8 cellular contexts compared by ENCODE assay signal in the genomic region with DNA sequence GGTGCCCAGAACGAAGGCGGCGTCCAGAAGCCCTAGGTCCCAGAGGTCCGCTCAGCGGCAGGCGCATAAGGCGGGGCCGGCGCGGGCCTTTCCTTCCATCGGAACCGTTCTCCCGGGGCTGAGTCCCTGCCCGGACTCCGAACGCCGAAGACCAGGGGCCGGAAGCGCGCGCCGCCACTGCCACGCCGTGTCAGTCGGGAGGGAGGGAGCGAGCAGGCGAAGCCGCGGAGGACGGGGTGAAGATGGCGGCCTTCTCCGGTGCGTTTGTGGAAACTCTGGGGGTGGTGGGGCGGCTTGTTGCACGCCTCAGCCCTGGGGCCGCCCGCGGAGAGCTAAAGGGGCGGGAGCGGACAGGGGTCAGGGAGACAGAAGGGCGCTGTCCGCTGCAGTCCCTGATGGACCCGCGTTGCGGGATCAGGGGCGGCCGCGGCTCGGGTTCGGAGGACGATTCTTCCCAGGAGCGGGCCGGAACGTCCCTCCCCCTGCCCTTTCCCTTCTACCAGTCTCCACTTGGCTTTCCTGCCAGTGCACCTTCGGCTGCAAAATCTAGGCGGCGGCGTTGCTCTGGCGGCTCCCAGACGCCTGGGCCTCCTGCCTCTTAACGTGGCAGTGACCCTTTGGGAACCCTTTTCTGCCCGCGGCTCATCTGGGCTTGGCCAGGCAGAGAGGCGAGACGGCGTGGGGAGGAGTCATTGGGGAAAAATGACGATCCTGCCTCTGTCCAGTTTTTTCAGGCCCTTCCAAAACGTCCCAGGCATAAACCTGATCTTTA. TPM values are rescaled to one million over a fixed set of nuclear protein-coding genes. Genes with fewer than 3 reads are reported as not detected.
DNase-seq lines count a peak whose midpoint lies in the region; ATAC-seq and TF ChIP-seq lines count a peak whose summit lies in the region.

A gene (plus strand): TSS at position 177 of the 772 bp plus-strand sequence. CDS start 66 bp downstream, at position 243.

- peak within 1 kb of the TSS; percentile 98 to 100 for H4K8ac ChIP-seq in IMR-90 (ENCODE audit: low read depth in 2 of 2, low read length in 2 of 2)

- WGBS in IMR-90 (ENCODE audit: extremely low coverage in 2 of 2, insufficient read length in 1 of 2), 2 experiments, result 0% methylated on average over 14 of the region's 68 CpGs; no CpG with 5 or more reads in 1 of the 2 experiments

- H2BK20ac ChIP-seq in IMR-90 (ENCODE audit: low read depth, low read length), result peak within 1 kb of the TSS; percentile 30; the same call in 1 of the 2 replicates

- TF ChIP-seq CTCF in IMR-90 (conservative IDR thresholded peaks at IDR 0.05; ENCODE audit: low read depth, low read length) (no peak), PC-9 (conservative IDR thresholded peaks at IDR 0.05) (no peak)

- H3K79me1 ChIP-seq in IMR-90 (ENCODE audit: low read depth in 1 of 2, low read length in 2 of 2), result peaks cover 14 to 28% of the 10 kb centered on the region in 2 experiments

- H4K91ac ChIP-seq in IMR-90 (ENCODE audit: insufficient read depth, low read depth, low read length), result peak within 1 kb of the TSS; percentile 89

- H3K23ac ChIP-seq in IMR-90 (ENCODE audit: low read depth, low read length), result peak within 1 kb of the TSS; percentile 97; the same call in 1 of the 2 replicates

- H3K79me2 ChIP-seq in PC-9 (ENCODE audit: low read depth), result peaks cover 33% of the 10 kb centered on the region

- in situ Hi-C loops in IMR-90 (cut with MboI; ENCODE audit: low sequenced_read_pairs), result loop anchor here (25.0 kb wide), 2 partner anchors 555 to 1080 kb away; no protein-coding TSS in a partner anchor

- DNase-seq in DMS153 treated with DMSO at 0.1 percent for 48 hours (lab: John Stamatoyannopoulos, UW; ENCODE audit: unreplicated experiment), result peak; percentile 38
- DNase-seq in IMR-90, result peak; percentile 79
- peak; percentile 75 to 79 for DNase-seq in PC-9
- peak; percentile 91 to 93 for DNase-seq in activated T-cell treated with anti-CD3 and anti-CD28 coated beads, Interleukin-2, amount 50 U/mL, for 48 hours
- DNase-seq in myocyte (ENCODE audit: low read depth), result peak; percentile 88
- DNase-seq in stimulated activated CD8-positive, alpha-beta memory T cell treated with anti-CD3 and anti-CD28 coated beads, Interleukin-7, amount 100 ng/mL, for 4 hours (ENCODE audit: low read depth in 2 of 2), result peak; percentile 73 to 78

- H3K27me3 ChIP-seq in IMR-90 (ENCODE audit: control insufficient read depth, insufficient read depth, low read length) (no peaks in the 10 kb centered on the region), PC-9 (ENCODE audit: insufficient read depth, low read depth) (no peaks in the 10 kb centered on the region)

- H2BK15ac ChIP-seq in IMR-90 (ENCODE audit: low read depth, low read length), result peak within 1 kb of the TSS; percentile 69; the same call in 1 of the 3 replicates

- BruUV-seq in IMR-90 (replicated peaks; lab: Mats Ljungman, UMichigan) (no TSS peak), PC-9 (replicated peaks; lab: Mats Ljungman, UMichigan) (TSS peak; percentile 50)

- dilution Hi-C loops in IMR-90 (cut with HindIII; ENCODE audit: low sequenced_read_pairs, unreplicated experiment), result no loop called here

- POLR2A ChIA-PET in IMR-90 (lab: Charles Lee; ENCODE audit: unreplicated experiment), result no interaction called here
- POLR2A ChIA-PET in PC-9 (lab: Charles Lee; ENCODE audit: unreplicated experiment), result no interaction called here

- H4K5ac ChIP-seq in IMR-90 (ENCODE audit: low read depth, low read length), result peak within 1 kb of the TSS; percentile 98

- H3K4me2 ChIP-seq in IMR-90 (ENCODE audit: low read depth, low read length), result peak within 1 kb of the TSS; percentile 99
- peak within 1 kb of the TSS; percentile 95 for H3K4me2 ChIP-seq in PC-9

- H2BK120ac ChIP-seq in IMR-90 (ENCODE audit: low read depth, low read length), result peak within 1 kb of the TSS; percentile 75

- peaks cover 7% of the 10 kb centered on the region; the same call in 1 of the 2 replicates for H3F3A ChIP-seq in PC-9 (ENCODE audit: insufficient read depth, low read depth)

- peak within 1 kb of the TSS; percentile 74 for H2BK5ac ChIP-seq in IMR-90 (ENCODE audit: low read depth, low read length, poor library complexity, severe bottlenecking)

- H3K4me1 ChIP-seq in IMR-90 (ENCODE audit: control insufficient read depth, insufficient read depth, low read length) (no peaks in the 10 kb centered on the region), PC-9 (replicated peaks; ENCODE audit: insufficient read depth) (peaks cover 16% of the 10 kb centered on the region)

- peak within 1 kb of the TSS; percentile 98 for H3K14ac ChIP-seq in IMR-90 (replicated peaks; ENCODE audit: low read depth, low read length)

- TF ChIP-seq POLR2A in IMR-90 (IDR thresholded peaks at IDR 0.05; ENCODE audit: low read depth, low read length), result peak; percentile 86

- peaks cover 15% of the 10 kb centered on the region; the same call in 1 of the 2 replicates for H4K20me1 ChIP-seq in IMR-90 (ENCODE audit: insufficient read depth, low read length)
- H4K20me1 ChIP-seq in PC-9 (ENCODE audit: insufficient read depth), result peaks cover 19% of the 10 kb centered on the region

- peak within 1 kb of the TSS; percentile 90 for H3K4ac ChIP-seq in IMR-90 (ENCODE audit: low read depth, low read length)

- H3K27ac ChIP-seq in IMR-90 (ENCODE audit: insufficient read depth, low read length) (peak within 1 kb of the TSS; percentile 93), PC-9 (peak within 1 kb of the TSS; percentile 74)

- TF ChIP-seq RAD21 in IMR-90 (IDR thresholded peaks at IDR 0.05; ENCODE audit: low read length), result no peak

- H2AK5ac ChIP-seq in IMR-90 (ENCODE audit: low read depth, low read length), result peak within 1 kb of the TSS; percentile 77

- H2AFZ ChIP-seq in IMR-90 (replicated peaks; ENCODE audit: low read length, poor library complexity), result peak within 1 kb of the TSS; percentile 100
- peak within 1 kb of the TSS; percentile 94 for H2AFZ ChIP-seq in PC-9

- peak; percentile 91 for ATAC-seq in GM21529 (IDR thresholded peaks at IDR 0.05; ENCODE audit: unreplicated experiment)
- ATAC-seq in IMR-90 (ENCODE audit: low read depth), result peak; percentile 97
- peak; percentile 98 for ATAC-seq in esophagus mucosa

- CTCF ChIA-PET in IMR-90 (lab: Yijun Ruan, JAX), result no interaction called here
- CTCF ChIA-PET in PC-9 (lab: Charles Lee), result interaction anchor here (0.6 kb wide), 1 partner anchor 559 kb away, joined by 7 read pairs; no protein-coding TSS in a partner anchor

- no peaks in the 10 kb centered on the region for H3K9me2 ChIP-seq in PC-9 (ENCODE audit: insufficient read depth)

- H3K56ac ChIP-seq in IMR-90 (ENCODE audit: extremely low read depth, insufficient read depth, low read length), result peak within 1 kb of the TSS; percentile 85

- H3K9ac ChIP-seq in IMR-90 (ENCODE audit: low read depth, low read length), result peak within 1 kb of the TSS; percentile 98

- H3K9me1 ChIP-seq in IMR-90 (ENCODE audit: insufficient read depth, low read length), result peaks cover 5% of the 10 kb centered on the region; the same call in 1 of the 2 replicates

- peaks cover 8% of the 10 kb centered on the region for H3K36me3 ChIP-seq in IMR-90 (ENCODE audit: control insufficient read depth, insufficient read depth, low read length)
- peaks cover 23% of the 10 kb centered on the region for H3K36me3 ChIP-seq in PC-9 (ENCODE audit: low read depth)

- H2AK9ac ChIP-seq in IMR-90 (replicated peaks; ENCODE audit: low read depth, low read length, poor library complexity), result peak within 1 kb of the TSS; percentile 89

- H3K9me3 ChIP-seq in IMR-90 (ENCODE audit: control insufficient read depth, insufficient read depth, low read length) (no peaks in the 10 kb centered on the region), PC-9 (ENCODE audit: insufficient read depth, low read depth) (no peaks in the 10 kb centered on the region)

- intact Hi-C loops in IMR-90 (cut with micrococcal nuclease) (no loop called here), PC-9 (cut with micrococcal nuclease; ENCODE audit: unreplicated experiment) (no loop called here)

- peak within 1 kb of the TSS; percentile 76 for H3K18ac ChIP-seq in IMR-90 (ENCODE audit: low read depth, low read length)

- H3K4me3 ChIP-seq in IMR-90 (ENCODE audit: insufficient read depth, low read depth, low read length) (peak within 1 kb of the TSS; percentile 90), PC-9 (peak within 1 kb of the TSS; percentile 93)

TF ChIP-seq in IMR-90, 13 proteins besides CTCF, POLR2A, EP300 and RAD21 (continues in another document):
- peak; percentile 7 for TF ChIP-seq RCOR1 (IDR thresholded peaks at IDR 0.05; ENCODE audit: insufficient replicate concordance, low read length)
- TF ChIP-seq CEBPB (IDR thresholded peaks at IDR 0.05; ENCODE audit: low read depth, low read length), result no peak
- TF ChIP-seq CHD1 (IDR thresholded peaks at IDR 0.05; ENCODE audit: low read depth, low read length), result no peak
- TF ChIP-seq SMC3 (IDR thresholded peaks at IDR 0.05; ENCODE audit: low read depth, low read length), result no peak
- TF ChIP-seq RFX5 (IDR thresholded peaks at IDR 0.05; ENCODE audit: low read depth, low read length), result no peak
- TF ChIP-seq, protein P1, sequence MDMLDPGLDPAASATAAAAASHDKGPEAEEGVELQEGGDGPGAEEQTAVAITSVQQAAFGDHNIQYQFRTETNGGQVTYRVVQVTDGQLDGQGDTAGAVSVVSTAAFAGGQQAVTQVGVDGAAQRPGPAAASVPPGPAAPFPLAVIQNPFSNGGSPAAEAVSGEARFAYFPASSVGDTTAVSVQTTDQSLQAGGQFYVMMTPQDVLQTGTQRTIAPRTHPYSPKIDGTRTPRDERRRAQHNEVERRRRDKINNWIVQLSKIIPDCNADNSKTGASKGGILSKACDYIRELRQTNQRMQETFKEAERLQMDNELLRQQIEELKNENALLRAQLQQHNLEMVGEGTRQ (IDR thresholded peaks at IDR 0.05; ENCODE audit: low read depth, low read length), result peak; percentile 38
- TF ChIP-seq MAZ (IDR thresholded peaks at IDR 0.05; ENCODE audit: borderline replicate concordance, low read depth, low read length), result peak; percentile 97
- peak; percentile 27; the same call in 1 of the 2 replicates for TF ChIP-seq BHLHE40 (IDR thresholded peaks at IDR 0.05; ENCODE audit: low read depth, low read length)
- peak; percentile 81 for TF ChIP-seq MXI1 (IDR thresholded peaks at IDR 0.05; ENCODE audit: borderline replicate concordance, low read depth, low read length)
- TF ChIP-seq MAFK (IDR thresholded peaks at IDR 0.05; ENCODE audit: low read depth, low read length), result no peak
- 0 out of 2 replicates have a peak, but pooled peaks have one; percentile 19 for TF ChIP-seq NFE2L2 (IDR thresholded peaks at IDR 0.05; ENCODE audit: low read depth, low read length)

RNA-seq across cellular contexts. Expression of the gene that starts here (rescaled TPM):
- total RNA-seq in IMR-90 (2012; rRNA removed) (74.9 and 108 TPM in 2 replicates), PC-9 (2021) (54.2 and 70.7 TPM in 2 replicates), esophagus mucosa (63.5 TPM), myocyte (69.6 and 89.1 TPM in 2 replicates)
- polyA plus RNA-seq in IMR-90 (2012; rRNA removed), result 62.9 and 73.6 TPM in 2 replicates
- 8.7 and 17.2 TPM in 2 replicates for polyA plus RNA-seq in IMR-90 (2012; cell fraction: cytosol; rRNA removed)
- polyA plus RNA-seq in IMR-90 (2012; cell fraction: nucleus; rRNA removed; ENCODE audit: low replicate concordance), result 3.9 and 38.1 TPM in 2 replicates
- 53.5 TPM for polyA plus RNA-seq in myocyte (2012)

Comparison
In these comparisons a context has a peak if more than half of its experiments do, and no peak if none do; other contexts are left out.
1. Peak in every context shown above with its lines: DNase-seq, ATAC-seq, H3K4me3 ChIP-seq and H3K27ac ChIP-seq.
2. DNase-seq: peak in every context shown above with its lines; median percentile 92 in activated T-cell treated with anti-CD3 and anti-CD28 coated beads, Interleukin-2, amount 50 U/mL, for 48 hours; 88 in myocyte; 79 in IMR-90; 77 in PC-9; 76 in stimulated activated CD8-positive, alpha-beta memory T cell treated with anti-CD3 and anti-CD28 coated beads, Interleukin-7, amount 100 ng/mL, for 4 hours; 38 in DMS153 treated with DMSO at 0.1 percent for 48 hours.